1 cellular context compared by ENCODE assay signal in the genomic region with DNA sequence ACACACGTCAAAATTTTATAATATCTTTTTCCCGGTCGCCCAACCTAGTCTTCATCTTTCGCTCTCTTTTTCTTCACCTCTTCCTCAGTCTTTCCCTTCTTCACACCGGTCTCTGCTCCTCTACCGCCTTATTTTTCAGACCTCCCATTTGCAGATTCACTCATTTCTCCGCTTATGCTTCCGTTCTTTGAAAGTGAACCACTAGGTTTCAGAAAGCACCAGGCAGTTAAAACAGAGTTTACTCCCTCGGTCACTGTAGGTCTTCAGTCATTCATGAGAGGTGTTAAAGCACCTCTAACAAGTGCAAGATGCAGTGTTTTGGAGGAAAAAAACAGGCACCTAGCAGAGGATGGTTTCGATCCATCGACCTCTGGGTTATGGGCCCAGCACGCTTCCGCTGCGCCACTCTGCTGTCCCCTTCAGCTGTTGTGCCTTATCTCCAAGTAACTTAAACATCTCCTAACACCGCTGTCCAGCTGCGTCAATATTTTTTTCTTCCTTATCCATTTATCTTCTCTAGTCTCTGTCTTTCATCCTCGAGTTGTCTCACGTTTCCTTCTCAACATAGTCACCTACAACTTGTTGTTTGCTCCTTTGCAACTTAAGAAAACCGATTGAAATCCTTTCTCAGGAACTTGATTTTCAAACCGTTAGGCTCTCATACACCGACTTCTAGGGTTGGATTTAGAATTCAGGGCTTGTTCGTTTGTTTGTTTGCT.
TF ChIP-seq lines count a peak whose summit lies in the region.

No MANE protein-coding gene starts in this region.

TF ChIP-seq in HepG2, 621 proteins besides CTCF, POLR2A, EP300 and RAD21 (continued from another document and continues in another):
- no peak for TF ChIP-seq ZNF598 (CRISPR knock-in tag; IDR thresholded peaks at IDR 0.05; ENCODE audit: borderline replicate concordance)
- peak; percentile 74; the same call in 1 of the 2 replicates for TF ChIP-seq ZNF431 (CRISPR knock-in tag; IDR thresholded peaks at IDR 0.05; ENCODE audit: borderline replicate concordance, low read depth)
- no peak for TF ChIP-seq ZC3H4 (CRISPR knock-in tag; IDR thresholded peaks at IDR 0.05; ENCODE audit: borderline replicate concordance)
- TF ChIP-seq ZNF251 (CRISPR knock-in tag; IDR thresholded peaks at IDR 0.05): no peak
- TF ChIP-seq, protein P1, sequence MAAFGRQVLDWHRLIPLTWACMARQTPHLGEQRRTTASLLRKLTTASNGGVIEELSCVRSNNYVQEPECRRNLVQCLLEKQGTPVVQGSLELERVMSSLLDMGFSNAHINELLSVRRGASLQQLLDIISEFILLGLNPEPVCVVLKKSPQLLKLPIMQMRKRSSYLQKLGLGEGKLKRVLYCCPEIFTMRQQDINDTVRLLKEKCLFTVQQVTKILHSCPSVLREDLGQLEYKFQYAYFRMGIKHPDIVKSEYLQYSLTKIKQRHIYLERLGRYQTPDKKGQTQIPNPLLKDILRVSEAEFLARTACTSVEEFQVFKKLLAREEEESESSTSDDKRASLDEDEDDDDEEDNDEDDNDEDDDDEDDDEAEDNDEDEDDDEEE (CRISPR knock-in tag; IDR thresholded peaks at IDR 0.05): peak; percentile 18; the same call in 1 of the 2 replicates
- TF ChIP-seq SP4 (CRISPR knock-in tag; IDR thresholded peaks at IDR 0.05): 0 out of 2 replicates have a peak, but pooled peaks have one; percentile 23
- TF ChIP-seq, protein P2, sequence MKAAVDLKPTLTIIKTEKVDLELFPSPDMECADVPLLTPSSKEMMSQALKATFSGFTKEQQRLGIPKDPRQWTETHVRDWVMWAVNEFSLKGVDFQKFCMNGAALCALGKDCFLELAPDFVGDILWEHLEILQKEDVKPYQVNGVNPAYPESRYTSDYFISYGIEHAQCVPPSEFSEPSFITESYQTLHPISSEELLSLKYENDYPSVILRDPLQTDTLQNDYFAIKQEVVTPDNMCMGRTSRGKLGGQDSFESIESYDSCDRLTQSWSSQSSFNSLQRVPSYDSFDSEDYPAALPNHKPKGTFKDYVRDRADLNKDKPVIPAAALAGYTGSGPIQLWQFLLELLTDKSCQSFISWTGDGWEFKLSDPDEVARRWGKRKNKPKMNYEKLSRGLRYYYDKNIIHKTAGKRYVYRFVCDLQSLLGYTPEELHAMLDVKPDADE (CRISPR knock-in tag; IDR thresholded peaks at IDR 0.05): no peak
- TF ChIP-seq, protein P3, sequence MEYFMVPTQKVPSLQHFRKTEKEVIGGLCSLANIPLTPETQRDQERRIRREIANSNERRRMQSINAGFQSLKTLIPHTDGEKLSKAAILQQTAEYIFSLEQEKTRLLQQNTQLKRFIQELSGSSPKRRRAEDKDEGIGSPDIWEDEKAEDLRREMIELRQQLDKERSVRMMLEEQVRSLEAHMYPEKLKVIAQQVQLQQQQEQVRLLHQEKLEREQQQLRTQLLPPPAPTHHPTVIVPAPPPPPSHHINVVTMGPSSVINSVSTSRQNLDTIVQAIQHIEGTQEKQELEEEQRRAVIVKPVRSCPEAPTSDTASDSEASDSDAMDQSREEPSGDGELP (IDR thresholded peaks at IDR 0.05; ENCODE audit: borderline replicate concordance, low read depth): peak; percentile 96
- peak; percentile 82 for TF ChIP-seq ZNF205 (CRISPR knock-in tag; IDR thresholded peaks at IDR 0.05)
- TF ChIP-seq MIER2 (CRISPR knock-in tag; IDR thresholded peaks at IDR 0.05): peak; percentile 88
- TF ChIP-seq ZNF350 (CRISPR knock-in tag; IDR thresholded peaks at IDR 0.05; ENCODE audit: borderline replicate concordance, low read depth): peak; percentile 83
- peak; percentile 72; the same call in 1 of the 2 replicates for TF ChIP-seq NR2F2 (IDR thresholded peaks at IDR 0.05; ENCODE audit: borderline replicate concordance, low read depth)
- TF ChIP-seq, protein P4, sequence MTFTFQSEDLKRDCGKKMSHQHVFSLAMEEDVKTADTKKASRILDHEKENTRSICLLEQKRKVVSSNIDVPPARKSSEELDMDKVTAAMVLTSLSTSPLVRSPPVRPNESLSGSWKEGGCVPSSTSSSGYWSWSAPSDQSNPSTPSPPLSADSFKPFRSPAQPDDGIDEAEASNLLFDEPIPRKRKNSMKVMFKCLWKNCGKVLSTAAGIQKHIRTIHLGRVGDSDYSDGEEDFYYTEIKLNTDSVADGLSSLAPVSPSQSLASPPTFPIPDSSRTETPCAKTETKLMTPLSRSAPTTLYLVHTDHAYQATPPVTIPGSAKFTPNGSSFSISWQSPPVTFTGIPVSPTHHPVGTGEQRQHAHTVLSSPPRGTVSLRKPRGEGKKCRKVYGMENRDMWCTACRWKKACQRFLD (CRISPR knock-in tag; IDR thresholded peaks at IDR 0.05; ENCODE audit: borderline replicate concordance): no peak; the same call in 1 of the 2 replicates
- 0 out of 2 replicates have a peak, but pooled peaks have one; percentile 62 for TF ChIP-seq ZNF256 (CRISPR knock-in tag; conservative IDR thresholded peaks at IDR 0.05)
- TF ChIP-seq, protein P5, sequence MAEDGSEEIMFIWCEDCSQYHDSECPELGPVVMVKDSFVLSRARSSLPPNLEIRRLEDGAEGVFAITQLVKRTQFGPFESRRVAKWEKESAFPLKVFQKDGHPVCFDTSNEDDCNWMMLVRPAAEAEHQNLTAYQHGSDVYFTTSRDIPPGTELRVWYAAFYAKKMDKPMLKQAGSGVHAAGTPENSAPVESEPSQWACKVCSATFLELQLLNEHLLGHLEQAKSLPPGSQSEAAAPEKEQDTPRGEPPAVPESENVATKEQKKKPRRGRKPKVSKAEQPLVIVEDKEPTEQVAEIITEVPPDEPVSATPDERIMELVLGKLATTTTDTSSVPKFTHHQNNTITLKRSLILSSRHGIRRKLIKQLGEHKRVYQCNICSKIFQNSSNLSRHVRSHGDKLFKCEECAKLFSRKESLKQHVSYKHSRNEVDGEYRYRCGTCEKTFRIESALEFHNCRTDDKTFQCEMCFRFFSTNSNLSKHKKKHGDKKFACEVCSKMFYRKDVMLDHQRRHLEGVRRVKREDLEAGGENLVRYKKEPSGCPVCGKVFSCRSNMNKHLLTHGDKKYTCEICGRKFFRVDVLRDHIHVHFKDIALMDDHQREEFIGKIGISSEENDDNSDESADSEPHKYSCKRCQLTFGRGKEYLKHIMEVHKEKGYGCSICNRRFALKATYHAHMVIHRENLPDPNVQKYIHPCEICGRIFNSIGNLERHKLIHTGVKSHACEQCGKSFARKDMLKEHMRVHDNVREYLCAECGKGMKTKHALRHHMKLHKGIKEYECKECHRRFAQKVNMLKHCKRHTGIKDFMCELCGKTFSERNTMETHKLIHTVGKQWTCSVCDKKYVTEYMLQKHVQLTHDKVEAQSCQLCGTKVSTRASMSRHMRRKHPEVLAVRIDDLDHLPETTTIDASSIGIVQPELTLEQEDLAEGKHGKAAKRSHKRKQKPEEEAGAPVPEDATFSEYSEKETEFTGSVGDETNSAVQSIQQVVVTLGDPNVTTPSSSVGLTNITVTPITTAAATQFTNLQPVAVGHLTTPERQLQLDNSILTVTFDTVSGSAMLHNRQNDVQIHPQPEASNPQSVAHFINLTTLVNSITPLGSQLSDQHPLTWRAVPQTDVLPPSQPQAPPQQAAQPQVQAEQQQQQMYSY (CRISPR knock-in tag; IDR thresholded peaks at IDR 0.05): no peak
- peak; percentile 93; the same call in 1 of the 2 replicates for TF ChIP-seq KDM4B (CRISPR knock-in tag; IDR thresholded peaks at IDR 0.05)
- TF ChIP-seq, protein P6, sequence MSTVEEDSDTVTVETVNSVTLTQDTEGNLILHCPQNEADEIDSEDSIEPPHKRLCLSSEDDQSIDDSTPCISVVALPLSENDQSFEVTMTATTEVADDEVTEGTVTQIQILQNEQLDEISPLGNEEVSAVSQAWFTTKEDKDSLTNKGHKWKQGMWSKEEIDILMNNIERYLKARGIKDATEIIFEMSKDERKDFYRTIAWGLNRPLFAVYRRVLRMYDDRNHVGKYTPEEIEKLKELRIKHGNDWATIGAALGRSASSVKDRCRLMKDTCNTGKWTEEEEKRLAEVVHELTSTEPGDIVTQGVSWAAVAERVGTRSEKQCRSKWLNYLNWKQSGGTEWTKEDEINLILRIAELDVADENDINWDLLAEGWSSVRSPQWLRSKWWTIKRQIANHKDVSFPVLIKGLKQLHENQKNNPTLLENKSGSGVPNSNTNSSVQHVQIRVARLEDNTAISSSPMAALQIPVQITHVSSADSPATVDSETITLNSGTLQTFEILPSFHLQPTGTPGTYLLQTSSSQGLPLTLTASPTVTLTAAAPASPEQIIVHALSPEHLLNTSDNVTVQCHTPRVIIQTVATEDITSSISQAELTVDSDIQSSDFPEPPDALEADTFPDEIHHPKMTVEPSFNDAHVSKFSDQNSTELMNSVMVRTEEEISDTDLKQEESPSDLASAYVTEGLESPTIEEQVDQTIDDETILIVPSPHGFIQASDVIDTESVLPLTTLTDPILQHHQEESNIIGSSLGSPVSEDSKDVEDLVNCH (CRISPR knock-in tag; IDR thresholded peaks at IDR 0.05): 0 out of 2 replicates have a peak, but pooled peaks have one; percentile 2
- TF ChIP-seq FOXO1 (CRISPR knock-in tag; IDR thresholded peaks at IDR 0.05): no peak; the same call in 1 of the 2 replicates
- TF ChIP-seq KAT7 (CRISPR knock-in tag; IDR thresholded peaks at IDR 0.05; ENCODE audit: borderline replicate concordance): peak; percentile 64; the same call in 1 of the 2 replicates
- 0 out of 2 replicates have a peak, but pooled peaks have one; percentile 20 for TF ChIP-seq HNF4A (CRISPR knock-in tag; IDR thresholded peaks at IDR 0.05)
- no peak for TF ChIP-seq MEIS2 (CRISPR knock-in tag; IDR thresholded peaks at IDR 0.05)
- TF ChIP-seq ZNF7 (CRISPR knock-in tag; IDR thresholded peaks at IDR 0.05): peak; percentile 33; the same call in 1 of the 2 replicates
- peak; percentile 88 for TF ChIP-seq GATAD2A (CRISPR knock-in tag; IDR thresholded peaks at IDR 0.05)
- no peak for TF ChIP-seq RBAK (CRISPR knock-in tag; IDR thresholded peaks at IDR 0.05)
- TF ChIP-seq, protein P7, sequence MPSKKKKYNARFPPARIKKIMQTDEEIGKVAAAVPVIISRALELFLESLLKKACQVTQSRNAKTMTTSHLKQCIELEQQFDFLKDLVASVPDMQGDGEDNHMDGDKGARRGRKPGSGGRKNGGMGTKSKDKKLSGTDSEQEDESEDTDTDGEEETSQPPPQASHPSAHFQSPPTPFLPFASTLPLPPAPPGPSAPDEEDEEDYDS (CRISPR knock-in tag; IDR thresholded peaks at IDR 0.05): peak; percentile 88
- TF ChIP-seq, protein P8, sequence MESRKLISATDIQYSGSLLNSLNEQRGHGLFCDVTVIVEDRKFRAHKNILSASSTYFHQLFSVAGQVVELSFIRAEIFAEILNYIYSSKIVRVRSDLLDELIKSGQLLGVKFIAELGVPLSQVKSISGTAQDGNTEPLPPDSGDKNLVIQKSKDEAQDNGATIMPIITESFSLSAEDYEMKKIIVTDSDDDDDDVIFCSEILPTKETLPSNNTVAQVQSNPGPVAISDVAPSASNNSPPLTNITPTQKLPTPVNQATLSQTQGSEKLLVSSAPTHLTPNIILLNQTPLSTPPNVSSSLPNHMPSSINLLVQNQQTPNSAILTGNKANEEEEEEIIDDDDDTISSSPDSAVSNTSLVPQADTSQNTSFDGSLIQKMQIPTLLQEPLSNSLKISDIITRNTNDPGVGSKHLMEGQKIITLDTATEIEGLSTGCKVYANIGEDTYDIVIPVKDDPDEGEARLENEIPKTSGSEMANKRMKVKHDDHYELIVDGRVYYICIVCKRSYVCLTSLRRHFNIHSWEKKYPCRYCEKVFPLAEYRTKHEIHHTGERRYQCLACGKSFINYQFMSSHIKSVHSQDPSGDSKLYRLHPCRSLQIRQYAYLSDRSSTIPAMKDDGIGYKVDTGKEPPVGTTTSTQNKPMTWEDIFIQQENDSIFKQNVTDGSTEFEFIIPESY (CRISPR knock-in tag; IDR thresholded peaks at IDR 0.05): peak; percentile 61
- no peak; the same call in 1 of the 2 replicates for TF ChIP-seq ZFX (CRISPR knock-in tag; IDR thresholded peaks at IDR 0.05; ENCODE audit: low read depth)
- 0 out of 2 replicates have a peak, but pooled peaks have one; percentile 56 for TF ChIP-seq ZNF121 (CRISPR knock-in tag; IDR thresholded peaks at IDR 0.05)
- peak; percentile 41; the same call in 1 of the 2 replicates for TF ChIP-seq ZNF451 (CRISPR knock-in tag; IDR thresholded peaks at IDR 0.05)
- TF ChIP-seq SRSF9 (IDR thresholded peaks at IDR 0.05; ENCODE audit: borderline replicate concordance, insufficient read depth, low read depth, low read length, poor library complexity, severe bottlenecking): no peak
- TF ChIP-seq ZNF747 (CRISPR knock-in tag; IDR thresholded peaks at IDR 0.05; ENCODE audit: borderline replicate concordance): peak; percentile 94; the same call in 1 of the 2 replicates
- TF ChIP-seq ZFYVE20 (CRISPR knock-in tag; IDR thresholded peaks at IDR 0.05; ENCODE audit: borderline replicate concordance, low read depth): no peak
- 0 out of 2 replicates have a peak, but pooled peaks have one; percentile 19 for TF ChIP-seq ZFP90 (CRISPR knock-in tag; IDR thresholded peaks at IDR 0.05; ENCODE audit: borderline replicate concordance)
- TF ChIP-seq HNF4G (IDR thresholded peaks at IDR 0.05; ENCODE audit: borderline replicate concordance, low read depth, low read length): peak; percentile 37; the same call in 1 of the 2 replicates
- TF ChIP-seq HNF4G (CRISPR knock-in tag; IDR thresholded peaks at IDR 0.05; ENCODE audit: borderline replicate concordance, low read depth): no peak
- TF ChIP-seq ZBTB8A (CRISPR knock-in tag; IDR thresholded peaks at IDR 0.05; ENCODE audit: borderline replicate concordance, low read depth): no peak
- peak; percentile 74; the same call in 1 of the 2 replicates for TF ChIP-seq HOXA5 (CRISPR knock-in tag; IDR thresholded peaks at IDR 0.05)
- TF ChIP-seq, protein P9, sequence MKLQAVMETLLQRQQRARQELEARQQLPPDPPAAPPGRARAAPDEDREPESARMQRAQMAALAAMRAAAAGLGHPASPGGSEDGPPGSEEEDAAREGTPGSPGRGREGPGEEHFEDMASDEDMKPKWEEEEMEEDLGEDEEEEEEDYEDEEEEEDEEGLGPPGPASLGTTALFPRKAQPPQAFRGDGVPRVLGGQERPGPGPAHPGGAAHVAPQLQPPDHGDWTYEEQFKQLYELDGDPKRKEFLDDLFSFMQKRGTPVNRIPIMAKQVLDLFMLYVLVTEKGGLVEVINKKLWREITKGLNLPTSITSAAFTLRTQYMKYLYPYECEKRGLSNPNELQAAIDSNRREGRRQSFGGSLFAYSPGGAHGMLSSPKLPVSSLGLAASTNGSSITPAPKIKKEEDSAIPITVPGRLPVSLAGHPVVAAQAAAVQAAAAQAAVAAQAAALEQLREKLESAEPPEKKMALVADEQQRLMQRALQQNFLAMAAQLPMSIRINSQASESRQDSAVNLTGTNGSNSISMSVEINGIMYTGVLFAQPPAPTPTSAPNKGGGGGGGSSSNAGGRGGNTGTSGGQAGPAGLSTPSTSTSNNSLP (IDR thresholded peaks at IDR 0.05; ENCODE audit: low read depth, low read length): peak; percentile 38; the same call in 1 of the 2 replicates
- TF ChIP-seq SMYD3 (CRISPR knock-in tag; IDR thresholded peaks at IDR 0.05): no peak
- TF ChIP-seq ZFY (CRISPR knock-in tag; IDR thresholded peaks at IDR 0.05): peak; percentile 42; the same call in 1 of the 2 replicates
- no peak for TF ChIP-seq ZNF496 (CRISPR knock-in tag; IDR thresholded peaks at IDR 0.05; ENCODE audit: insufficient replicate concordance)
- peak; percentile 77 for TF ChIP-seq KAT8 (CRISPR knock-in tag; IDR thresholded peaks at IDR 0.05)
- no peak for TF ChIP-seq ZNF782 (CRISPR knock-in tag; IDR thresholded peaks at IDR 0.05; ENCODE audit: borderline replicate concordance)
- peak; percentile 26; the same call in 1 of the 2 replicates for TF ChIP-seq ZBTB3 (CRISPR knock-in tag; IDR thresholded peaks at IDR 0.05; ENCODE audit: borderline replicate concordance, low read depth)
